In genomic region chr1:180549770-180550169, GRCh38 we compare ENCODE assay signal across 2 cellular contexts. TPM values are rescaled to one million over a fixed set of nuclear protein-coding genes. Genes with fewer than 3 reads are reported as not detected.
"Had no signal": no experiment of that assay in that cellular context is flagged by ENCODE, and none has a peak within 500 bp of the region (broad histone marks: within the 10 kb centered on the region; RNA-seq: fewer than 3 reads in every experiment).

No MANE protein-coding gene starts in this region.

RNA-seq across cellular contexts. Expression of gene OVAAL, which starts 9.0 kb away (rescaled TPM):
- polyA plus RNA-seq: adipose tissue, foreskin keratinocyte had no signal
